In genomic region chr17:49224198-49224996, GRCh38 we compare ENCODE assay signal across 8 cellular contexts. TPM values are rescaled to one million over a fixed set of nuclear protein-coding genes. Genes with fewer than 3 reads are reported as not detected.
DNase-seq lines count a peak whose midpoint lies in the region; ATAC-seq and TF ChIP-seq lines count a peak whose summit lies in the region.

No MANE protein-coding gene starts in this region.

- no peaks in the 10 kb centered on the region for H3K9me2 ChIP-seq in SK-N-SH

- POLR2A ChIA-PET in SK-N-SH (lab: Yijun Ruan, JAX), result no interaction called here

- H3K27ac Mint-ChIP-seq in naive B cell, result peak overlapping the region in 2 of 6 donors; percentile 79 to 81

- H3K9me3 ChIP-seq in SK-N-SH (no peaks in the 10 kb centered on the region), gastroesophageal sphincter (no peaks in the 10 kb centered on the region)

- no peaks in the 10 kb centered on the region for H4K20me1 ChIP-seq in SK-N-SH (ENCODE audit: insufficient read depth)

- no peak overlapping the region for H3K27ac ChIP-seq in SK-N-SH (ENCODE audit: low read depth in 2 of 2, low read length in 1 of 2)
- no peak overlapping the region for H3K27ac ChIP-seq in gastroesophageal sphincter

- WGBS in SK-N-SH (ENCODE audit: low lambda C conversion rate), result 28% methylated on average over 58 of the region's 95 CpGs
- WGBS in gastroesophageal sphincter (ENCODE audit: low coverage in 1 of 2), 2 donors, result 0 to 6% methylated on average over 1 to 6 of the region's 95 CpGs

- H2AFZ ChIP-seq in SK-N-SH (ENCODE audit: low read depth), result 0 out of 2 replicates have a peak overlapping the region, but pooled peaks have one; percentile 14

- H3F3A ChIP-seq in SK-N-SH (replicated peaks; ENCODE audit: insufficient read depth), result peaks cover 7% of the 10 kb centered on the region

- H3K4me3 ChIP-seq in GM12865 (ENCODE audit: low read depth, low read length) (no peak overlapping the region), SK-N-SH (ENCODE audit: low read depth in 2 of 2, low read length in 1 of 2) (peak overlapping the region in 1 of 2 experiments; percentile 44; a peak in 2 of 4 replicates), gastroesophageal sphincter (peak overlapping the region in 1 of 2 donors; percentile 24)

- H3K9me3 Mint-ChIP-seq in naive B cell, result no peaks in the 10 kb centered on the region

- no peaks in the 10 kb centered on the region for H3K36me3 Mint-ChIP-seq in naive B cell

- H3K9ac ChIP-seq in SK-N-SH, result no peak overlapping the region

- H3K36me3 ChIP-seq in SK-N-SH (replicated peaks in 1 of 2; ENCODE audit: control insufficient read depth in 1 of 2, insufficient read depth in 2 of 2, low read length in 1 of 2) (no peaks in the 10 kb centered on the region), gastroesophageal sphincter (no peaks in the 10 kb centered on the region)

- H3K4me2 ChIP-seq in SK-N-SH, result peak overlapping the region; percentile 35

- peaks cover 54% of the 10 kb centered on the region for H3K27me3 ChIP-seq in SK-N-SH (ENCODE audit: insufficient read depth)
- peaks cover 97% of the 10 kb centered on the region for H3K27me3 ChIP-seq in gastroesophageal sphincter

- H3K4me1 ChIP-seq in SK-N-SH (ENCODE audit: control insufficient read depth in 1 of 2, insufficient read depth in 2 of 2, low read depth in 1 of 2, low read length in 1 of 2) (no peaks in the 10 kb centered on the region), gastroesophageal sphincter (peaks cover 0 to 22% (median 13%) of the 10 kb centered on the region in 3 donors)

- ATAC-seq in naive B cell (ENCODE audit: low read depth in 2 of 2), result peak; percentile 27 to 29
- no peak for ATAC-seq in gastroesophageal sphincter
- no peak for ATAC-seq in HG02870 (IDR thresholded peaks at IDR 0.05; ENCODE audit: unreplicated experiment)

- no peaks in the 10 kb centered on the region for H3K79me2 ChIP-seq in SK-N-SH (ENCODE audit: insufficient read depth)

- no peak for TF ChIP-seq RAD21 in SK-N-SH (IDR thresholded peaks at IDR 0.05; ENCODE audit: low read length)

- DNase-seq in GM12865 (ENCODE audit: low read depth) (peak; percentile 65), SK-N-SH (peak; percentile 50), naive B cell (peak; percentile 37), KG1 (lab: John Stamatoyannopoulos, UW) (no peak), glomerular visceral epithelial cell (ENCODE audit: extremely low spot score) (no peak)
- DNase-seq in central memory CD4-positive, alpha-beta T cell, result peak; percentile 52

- peaks cover 34 to 45% (median 43%) of the 10 kb centered on the region in 3 donors for H3K4me1 Mint-ChIP-seq in naive B cell

- CTCF ChIA-PET in SK-N-SH (lab: Yijun Ruan, JAX), result interaction anchor here (0.6 to 8.6 kb wide), 16 partner anchors 9 to 173 kb away, joined by 3 to 105 read pairs (median 3); no protein-coding TSS in a partner anchor

- H3K4me3 Mint-ChIP-seq in naive B cell, result peak overlapping the region; percentile 75 to 90 (median 84)

- peaks cover 0 to 23% (median 6%) of the 10 kb centered on the region in 3 donors for H3K27me3 Mint-ChIP-seq in naive B cell

- TF ChIP-seq CTCF in GM12865 (IDR thresholded peaks at IDR 0.05; ENCODE audit: insufficient read depth, low read depth, low read length, missing control alignments) (no peak), SK-N-SH (IDR thresholded peaks at IDR 0.05) (no peak), gastroesophageal sphincter (IDR thresholded peaks at IDR 0.05) (no peak)

- no peak for TF ChIP-seq POLR2A in gastroesophageal sphincter (IDR thresholded peaks at IDR 0.05)

- TF ChIP-seq EP300 in SK-N-SH (IDR thresholded peaks at IDR 0.05; ENCODE audit: borderline replicate concordance in 1 of 2, low read depth in 1 of 2, low read length in 1 of 2) (no peak), gastroesophageal sphincter (IDR thresholded peaks at IDR 0.05) (no peak)

TF ChIP-seq in SK-N-SH, 30 proteins besides CTCF, POLR2A, EP300 and RAD21:
- TF ChIP-seq MAX (IDR thresholded peaks at IDR 0.05; ENCODE audit: low read depth), result no peak
- peak; percentile 53; the same call in 1 of the 2 replicates for TF ChIP-seq EZH2phosphoT487 (IDR thresholded peaks at IDR 0.05; ENCODE audit: borderline replicate concordance, low read depth)
- no peak for TF ChIP-seq TAF1 (IDR thresholded peaks at IDR 0.05; ENCODE audit: borderline replicate concordance, low read depth, low read length)
- TF ChIP-seq, protein P1, sequence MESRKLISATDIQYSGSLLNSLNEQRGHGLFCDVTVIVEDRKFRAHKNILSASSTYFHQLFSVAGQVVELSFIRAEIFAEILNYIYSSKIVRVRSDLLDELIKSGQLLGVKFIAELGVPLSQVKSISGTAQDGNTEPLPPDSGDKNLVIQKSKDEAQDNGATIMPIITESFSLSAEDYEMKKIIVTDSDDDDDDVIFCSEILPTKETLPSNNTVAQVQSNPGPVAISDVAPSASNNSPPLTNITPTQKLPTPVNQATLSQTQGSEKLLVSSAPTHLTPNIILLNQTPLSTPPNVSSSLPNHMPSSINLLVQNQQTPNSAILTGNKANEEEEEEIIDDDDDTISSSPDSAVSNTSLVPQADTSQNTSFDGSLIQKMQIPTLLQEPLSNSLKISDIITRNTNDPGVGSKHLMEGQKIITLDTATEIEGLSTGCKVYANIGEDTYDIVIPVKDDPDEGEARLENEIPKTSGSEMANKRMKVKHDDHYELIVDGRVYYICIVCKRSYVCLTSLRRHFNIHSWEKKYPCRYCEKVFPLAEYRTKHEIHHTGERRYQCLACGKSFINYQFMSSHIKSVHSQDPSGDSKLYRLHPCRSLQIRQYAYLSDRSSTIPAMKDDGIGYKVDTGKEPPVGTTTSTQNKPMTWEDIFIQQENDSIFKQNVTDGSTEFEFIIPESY (IDR thresholded peaks at IDR 0.05; ENCODE audit: borderline replicate concordance, low read depth), result no peak
- no peak for TF ChIP-seq FOXJ3 (CRISPR knock-in tag; IDR thresholded peaks at IDR 0.05)
- TF ChIP-seq IRF3 (IDR thresholded peaks at IDR 0.05; ENCODE audit: low read depth, low read length), result no peak
- TF ChIP-seq, protein P2, sequence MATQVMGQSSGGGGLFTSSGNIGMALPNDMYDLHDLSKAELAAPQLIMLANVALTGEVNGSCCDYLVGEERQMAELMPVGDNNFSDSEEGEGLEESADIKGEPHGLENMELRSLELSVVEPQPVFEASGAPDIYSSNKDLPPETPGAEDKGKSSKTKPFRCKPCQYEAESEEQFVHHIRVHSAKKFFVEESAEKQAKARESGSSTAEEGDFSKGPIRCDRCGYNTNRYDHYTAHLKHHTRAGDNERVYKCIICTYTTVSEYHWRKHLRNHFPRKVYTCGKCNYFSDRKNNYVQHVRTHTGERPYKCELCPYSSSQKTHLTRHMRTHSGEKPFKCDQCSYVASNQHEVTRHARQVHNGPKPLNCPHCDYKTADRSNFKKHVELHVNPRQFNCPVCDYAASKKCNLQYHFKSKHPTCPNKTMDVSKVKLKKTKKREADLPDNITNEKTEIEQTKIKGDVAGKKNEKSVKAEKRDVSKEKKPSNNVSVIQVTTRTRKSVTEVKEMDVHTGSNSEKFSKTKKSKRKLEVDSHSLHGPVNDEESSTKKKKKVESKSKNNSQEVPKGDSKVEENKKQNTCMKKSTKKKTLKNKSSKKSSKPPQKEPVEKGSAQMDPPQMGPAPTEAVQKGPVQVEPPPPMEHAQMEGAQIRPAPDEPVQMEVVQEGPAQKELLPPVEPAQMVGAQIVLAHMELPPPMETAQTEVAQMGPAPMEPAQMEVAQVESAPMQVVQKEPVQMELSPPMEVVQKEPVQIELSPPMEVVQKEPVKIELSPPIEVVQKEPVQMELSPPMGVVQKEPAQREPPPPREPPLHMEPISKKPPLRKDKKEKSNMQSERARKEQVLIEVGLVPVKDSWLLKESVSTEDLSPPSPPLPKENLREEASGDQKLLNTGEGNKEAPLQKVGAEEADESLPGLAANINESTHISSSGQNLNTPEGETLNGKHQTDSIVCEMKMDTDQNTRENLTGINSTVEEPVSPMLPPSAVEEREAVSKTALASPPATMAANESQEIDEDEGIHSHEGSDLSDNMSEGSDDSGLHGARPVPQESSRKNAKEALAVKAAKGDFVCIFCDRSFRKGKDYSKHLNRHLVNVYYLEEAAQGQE (IDR thresholded peaks at IDR 0.05; ENCODE audit: low read depth, low read length), result no peak

RNA-seq across cellular contexts. Expression of gene PHOSPHO1, which starts 6.2 kb away (rescaled TPM):
- polyA plus RNA-seq in SK-N-SH (2012; rRNA removed), result 0.13 TPM in 1 of 2 replicates, not detected in the other
- 0.03 and 0.05 TPM in 2 replicates for polyA plus RNA-seq in SK-N-SH (2012; cell fraction: cytosol; rRNA removed)
- 0.11 and 0.25 TPM in 2 replicates for polyA plus RNA-seq in SK-N-SH (2012; cell fraction: nucleus; rRNA removed)
- polyA plus RNA-seq in naive B cell (ENCODE audit: low read depth in 6 of 6), result under 1 TPM in 4 of 6 donors, not detected in 2; 0.25 to 0.58 (median 0.31) TPM
- total RNA-seq in gastroesophageal sphincter, result under 1 TPM in 3 of 4 donors, not detected in 1; 0.13 to 0.92 (median 0.39) TPM

RNA-seq across cellular contexts. Expression of gene ABI3, which starts 13.9 kb away (rescaled TPM):
- polyA plus RNA-seq in SK-N-SH (2012; rRNA removed) (2.8 and 4.7 TPM in 2 replicates), naive B cell (ENCODE audit: low read depth in 6 of 6) (10 to 100 TPM in 4 of 6 donors, 1 to 10 TPM in 2; 8.1 to 28.4 (median 18.0) TPM)
- polyA plus RNA-seq in SK-N-SH (2012; cell fraction: cytosol; rRNA removed), result 1.8 and 2.8 TPM in 2 replicates
- 2.2 and 3.0 TPM in 2 replicates for polyA plus RNA-seq in SK-N-SH (2012; cell fraction: nucleus; rRNA removed)
- 1 to 10 TPM; 1.1 to 6.6 (median 5.0) TPM for total RNA-seq in gastroesophageal sphincter

RNA-seq across cellular contexts. Expression of gene GNGT2, which starts 14.0 kb away (rescaled TPM):
- polyA plus RNA-seq in SK-N-SH (2012; rRNA removed) (10.4 and 11.0 TPM in 2 replicates), naive B cell (ENCODE audit: low read depth in 6 of 6) (10 to 100 TPM in 3 of 6 donors, 1 to 10 TPM in 3; 4.5 to 16.0 (median 11.3) TPM)
- polyA plus RNA-seq in SK-N-SH (2012; cell fraction: cytosol; rRNA removed), result 11.8 and 12.9 TPM in 2 replicates
- polyA plus RNA-seq in SK-N-SH (2012; cell fraction: nucleus; rRNA removed), result 3.8 and 5.5 TPM in 2 replicates
- total RNA-seq in gastroesophageal sphincter, result 1 to 10 TPM in 2 of 4 donors, not detected in 2; 1.2 TPM

Comparison
In these comparisons a context has a peak if more than half of its experiments do, and no peak if none do; other contexts are left out.
1. DNase-seq: peak in GM12865 (single experiment), SK-N-SH (single experiment), central memory CD4-positive, alpha-beta T cell (single experiment) and naive B cell (single experiment); none in KG1 (single experiment) and glomerular visceral epithelial cell (single experiment).
2. ATAC-seq: peak in naive B cell (2 of 2); none in gastroesophageal sphincter (single experiment) and HG02870 (single experiment).